8 cellular contexts compared by ENCODE assay signal in the genomic region with DNA sequence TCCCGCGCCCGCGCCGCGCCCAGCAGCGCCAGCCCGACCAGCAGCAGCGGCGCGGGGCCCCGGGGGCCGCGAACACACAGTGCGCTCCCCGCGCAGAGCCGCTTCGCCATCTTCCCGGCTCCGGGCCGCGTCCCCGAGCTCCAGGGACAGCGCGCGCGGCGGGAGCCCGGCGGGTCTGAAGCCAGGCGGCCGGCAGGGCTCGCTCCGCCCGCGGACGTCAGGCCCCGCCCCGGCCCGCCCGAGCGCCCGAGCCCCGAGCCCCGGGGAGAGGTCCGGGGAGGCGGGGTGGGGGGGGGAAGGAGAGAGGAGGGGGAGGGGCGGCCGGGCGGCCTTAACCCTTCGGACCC. TPM values are rescaled to one million over a fixed set of nuclear protein-coding genes. Genes with fewer than 3 reads are reported as not detected.
DNase-seq lines count a peak whose midpoint lies in the region; ATAC-seq and TF ChIP-seq lines count a peak whose summit lies in the region.

A gene with protein sequence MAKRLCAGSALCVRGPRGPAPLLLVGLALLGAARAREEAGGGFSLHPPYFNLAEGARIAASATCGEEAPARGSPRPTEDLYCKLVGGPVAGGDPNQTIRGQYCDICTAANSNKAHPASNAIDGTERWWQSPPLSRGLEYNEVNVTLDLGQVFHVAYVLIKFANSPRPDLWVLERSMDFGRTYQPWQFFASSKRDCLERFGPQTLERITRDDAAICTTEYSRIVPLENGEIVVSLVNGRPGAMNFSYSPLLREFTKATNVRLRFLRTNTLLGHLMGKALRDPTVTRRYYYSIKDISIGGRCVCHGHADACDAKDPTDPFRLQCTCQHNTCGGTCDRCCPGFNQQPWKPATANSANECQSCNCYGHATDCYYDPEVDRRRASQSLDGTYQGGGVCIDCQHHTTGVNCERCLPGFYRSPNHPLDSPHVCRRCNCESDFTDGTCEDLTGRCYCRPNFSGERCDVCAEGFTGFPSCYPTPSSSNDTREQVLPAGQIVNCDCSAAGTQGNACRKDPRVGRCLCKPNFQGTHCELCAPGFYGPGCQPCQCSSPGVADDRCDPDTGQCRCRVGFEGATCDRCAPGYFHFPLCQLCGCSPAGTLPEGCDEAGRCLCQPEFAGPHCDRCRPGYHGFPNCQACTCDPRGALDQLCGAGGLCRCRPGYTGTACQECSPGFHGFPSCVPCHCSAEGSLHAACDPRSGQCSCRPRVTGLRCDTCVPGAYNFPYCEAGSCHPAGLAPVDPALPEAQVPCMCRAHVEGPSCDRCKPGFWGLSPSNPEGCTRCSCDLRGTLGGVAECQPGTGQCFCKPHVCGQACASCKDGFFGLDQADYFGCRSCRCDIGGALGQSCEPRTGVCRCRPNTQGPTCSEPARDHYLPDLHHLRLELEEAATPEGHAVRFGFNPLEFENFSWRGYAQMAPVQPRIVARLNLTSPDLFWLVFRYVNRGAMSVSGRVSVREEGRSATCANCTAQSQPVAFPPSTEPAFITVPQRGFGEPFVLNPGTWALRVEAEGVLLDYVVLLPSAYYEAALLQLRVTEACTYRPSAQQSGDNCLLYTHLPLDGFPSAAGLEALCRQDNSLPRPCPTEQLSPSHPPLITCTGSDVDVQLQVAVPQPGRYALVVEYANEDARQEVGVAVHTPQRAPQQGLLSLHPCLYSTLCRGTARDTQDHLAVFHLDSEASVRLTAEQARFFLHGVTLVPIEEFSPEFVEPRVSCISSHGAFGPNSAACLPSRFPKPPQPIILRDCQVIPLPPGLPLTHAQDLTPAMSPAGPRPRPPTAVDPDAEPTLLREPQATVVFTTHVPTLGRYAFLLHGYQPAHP (N-terminal part only) (minus strand): TSS at position 177 of the 347 bp plus-strand sequence. CDS start 67 bp downstream, at position 110.

- peak within 1 kb of the TSS; percentile 31 for H3K4me3 Mint-ChIP-seq in T-helper 1 cell treated with Interleukin-12 subunit alpha and Interleukin-12 subunit beta and Interleukin-4 antibody, amounts not matched to agents 30 μg/mL and 1 μg/mL, for 36 hours

- no peak within 1 kb of the TSS for H2AFZ ChIP-seq in smooth muscle cell (ENCODE audit: low read depth)

- in situ Hi-C loops in T47D (cut with HindIII; ENCODE audit: low pct_unique_long_range_greater_than_20kb, low sequenced_read_pairs), result no loop called here

- 0% methylated on average over 2 of the region's 52 CpGs for WGBS in smooth muscle cell (ENCODE audit: low lambda C conversion rate)

- no peaks in the 10 kb centered on the region for H3F3A ChIP-seq in smooth muscle cell (ENCODE audit: low read depth)

- no peak for DNase-seq in T-helper 1 cell
- DNase-seq in NCI-H2196 (lab: John Stamatoyannopoulos, UW; ENCODE audit: unreplicated experiment), result peak; percentile 69
- peak; percentile 86 to 88 for DNase-seq in T47D (ENCODE audit: low read depth in 1 of 2, low spot score in 1 of 2)
- DNase-seq in iPS-NIHi7 (ENCODE audit: extremely low spot score), result peak; percentile 85
- DNase-seq in smooth muscle cell (lab: John Stamatoyannopoulos, UW; ENCODE audit: unreplicated experiment), result no peak
- DNase-seq in activated CD4-positive, alpha-beta T cell treated with anti-CD3 and anti-CD28 coated beads, Interleukin-2, amount 50 U/mL, for 4 hours, result no peak

- peak within 1 kb of the TSS; percentile 82 for H3K4me3 ChIP-seq in smooth muscle cell

- no peak for ATAC-seq in GM18861 (IDR thresholded peaks at IDR 0.05; ENCODE audit: unreplicated experiment)

- H3K27me3 ChIP-seq in smooth muscle cell (ENCODE audit: low read depth), result no peaks in the 10 kb centered on the region

- H3K9me3 Mint-ChIP-seq in T-helper 1 cell treated with Interleukin-12 subunit alpha and Interleukin-12 subunit beta and Interleukin-4 antibody, amounts not matched to agents 30 μg/mL and 1 μg/mL, for 36 hours, result no peaks in the 10 kb centered on the region

- H3K9me3 ChIP-seq in smooth muscle cell (replicated peaks; ENCODE audit: low read depth), result no peaks in the 10 kb centered on the region

- H3K9ac ChIP-seq in smooth muscle cell (ENCODE audit: low read depth), result peak within 1 kb of the TSS; percentile 66

- no peak for TF ChIP-seq CTCF in smooth muscle cell (IDR thresholded peaks at IDR 0.05; ENCODE audit: borderline replicate concordance, insufficient read depth, poor library complexity, severe bottlenecking)

- H3K27ac ChIP-seq in smooth muscle cell (ENCODE audit: low read depth), result no peak within 1 kb of the TSS

- peaks cover 14% of the 10 kb centered on the region for H3K79me2 ChIP-seq in smooth muscle cell (ENCODE audit: low read depth)

- H3K4me2 ChIP-seq in smooth muscle cell, result peak within 1 kb of the TSS; percentile 99

- peaks cover 49% of the 10 kb centered on the region for H4K20me1 ChIP-seq in smooth muscle cell (ENCODE audit: low read depth)

- H3K4me1 ChIP-seq in smooth muscle cell (ENCODE audit: low read depth), result peaks cover 73% of the 10 kb centered on the region

- H3K4me1 Mint-ChIP-seq in T-helper 1 cell treated with Interleukin-12 subunit alpha and Interleukin-12 subunit beta and Interleukin-4 antibody, amounts not matched to agents 30 μg/mL and 1 μg/mL, for 36 hours (ENCODE audit: low read depth), result no peaks in the 10 kb centered on the region

- H3K27me3 Mint-ChIP-seq in T-helper 1 cell treated with Interleukin-12 subunit alpha and Interleukin-12 subunit beta and Interleukin-4 antibody, amounts not matched to agents 30 μg/mL and 1 μg/mL, for 36 hours (ENCODE audit: low read depth), result peaks cover 27% of the 10 kb centered on the region

- H3K27ac Mint-ChIP-seq in T-helper 1 cell treated with Interleukin-12 subunit alpha and Interleukin-12 subunit beta and Interleukin-4 antibody, amounts not matched to agents 30 μg/mL and 1 μg/mL, for 36 hours, result no peak within 1 kb of the TSS

- H3K36me3 ChIP-seq in smooth muscle cell (ENCODE audit: low read depth), result no peaks in the 10 kb centered on the region

- no peaks in the 10 kb centered on the region for H3K36me3 Mint-ChIP-seq in T-helper 1 cell treated with Interleukin-12 subunit alpha and Interleukin-12 subunit beta and Interleukin-4 antibody, amounts not matched to agents 30 μg/mL and 1 μg/mL, for 36 hours (ENCODE audit: low read depth)

RNA-seq across cellular contexts. Expression of the gene that starts here (rescaled TPM):
- 27.5 and 30.0 TPM in 2 replicates for total RNA-seq in smooth muscle cell
- 27.6 and 132 TPM in 2 replicates for polyA plus RNA-seq in smooth muscle cell

Comparison
In these comparisons a context has a peak if more than half of its experiments do, and no peak if none do; other contexts are left out.
1. DNase-seq: peak in NCI-H2196 (single experiment), T47D (2 of 2) and iPS-NIHi7 (single experiment); none in T-helper 1 cell (0 of 5), smooth muscle cell (single experiment) and activated CD4-positive, alpha-beta T cell treated with anti-CD3 and anti-CD28 coated beads, Interleukin-2, amount 50 U/mL, for 4 hours (0 of 2).